In genomic region chr6:3270258-3270657, GRCh38 we compare ENCODE assay signal across 13 cellular contexts.
"Had no signal": no experiment of that assay in that cellular context is flagged by ENCODE, and none has a peak within 500 bp of the region (broad histone marks: within the 10 kb centered on the region; RNA-seq: fewer than 3 reads in every experiment).

No MANE protein-coding gene starts in this region.

- ATAC-seq: activated CD8-positive, alpha-beta T cell treated with anti-CD3 and anti-CD28 coated beads for 36 hours; esophagus mucosa; right cardiac atrium had no signal

- DNase-seq: activated CD8-positive, alpha-beta memory T cell treated with anti-CD3 and anti-CD28 coated beads, Interleukin-2, amount 50 U/mL, for 4 hours; activated CD8-positive, alpha-beta T cell treated with anti-CD3 and anti-CD28 coated beads for 36 hours; dermis blood vessel endothelial cell; endodermal cell; naive B cell; stimulated activated naive CD4-positive, alpha-beta T cell; T1000 had no signal

- H3K27ac ChIP-seq: neutrophil had no signal

- H3K27me3 ChIP-seq: neutrophil had no signal

- H3K9me3 ChIP-seq: neutrophil had no signal

- H3K36me3 ChIP-seq: neutrophil had no signal

- H3K4me3 Mint-ChIP-seq: activated CD8-positive, alpha-beta T cell treated with anti-CD3 and anti-CD28 coated beads for 36 hours; activated T-helper 1 cell treated with anti-CD3 and anti-CD28 coated beads, Interleukin-12 subunit alpha, Interleukin-12 subunit beta, Interleukin-2, Interleukin-4 antibody, amounts not matched to agents 30 ng/mL and 10 ng/mL and 1 ng/mL, durations not matched to agents 14 hours and 24 hours and 36 hours; central memory CD8-positive, alpha-beta T cell; endodermal cell; naive B cell; type B pancreatic cell had no signal

- H3K27ac Mint-ChIP-seq: activated CD8-positive, alpha-beta T cell treated with anti-CD3 and anti-CD28 coated beads for 36 hours; activated T-helper 1 cell treated with anti-CD3 and anti-CD28 coated beads, Interleukin-12 subunit alpha, Interleukin-12 subunit beta, Interleukin-2, Interleukin-4 antibody, amounts not matched to agents 30 ng/mL and 10 ng/mL and 1 ng/mL, durations not matched to agents 14 hours and 24 hours and 36 hours; type B pancreatic cell had no signal

- H3K27me3 Mint-ChIP-seq: activated CD8-positive, alpha-beta T cell treated with anti-CD3 and anti-CD28 coated beads for 36 hours; central memory CD8-positive, alpha-beta T cell; naive B cell; type B pancreatic cell had no signal

- H3K9me3 Mint-ChIP-seq: activated CD8-positive, alpha-beta T cell treated with anti-CD3 and anti-CD28 coated beads for 36 hours; activated T-helper 1 cell treated with anti-CD3 and anti-CD28 coated beads, Interleukin-12 subunit alpha, Interleukin-12 subunit beta, Interleukin-2, Interleukin-4 antibody, amounts not matched to agents 30 ng/mL and 10 ng/mL and 1 ng/mL, durations not matched to agents 14 hours and 24 hours and 36 hours; central memory CD8-positive, alpha-beta T cell; endodermal cell; naive B cell; type B pancreatic cell had no signal
